12 cellular contexts compared by ENCODE assay signal in genomic region chr5:140219068-140219971, GRCh38. TPM values are rescaled to one million over a fixed set of nuclear protein-coding genes. Genes with fewer than 3 reads are reported as not detected.
DNase-seq lines count a peak whose midpoint lies in the region; ATAC-seq, FAIRE-seq and TF ChIP-seq lines count a peak whose summit lies in the region.
"Had no signal": no experiment of that assay in that cellular context is flagged by ENCODE, and none has a peak within 500 bp of the region (broad histone marks: within the 10 kb centered on the region; RNA-seq: fewer than 3 reads in every experiment).

No MANE protein-coding gene starts in this region.

- H3K27me3 ChIP-seq in muscle layer of colon (ENCODE audit: control insufficient read depth in 1 of 2, insufficient read depth in 2 of 2, low read length in 2 of 2) = no peaks in the 10 kb centered on the region

- POLR2A ChIA-PET in activated CD8-positive, alpha-beta T cell treated with anti-CD3 and anti-CD28 coated beads for 36 hours (lab: Charles Lee) = interaction anchor here (1.4 kb wide), 1 partner anchor 8 kb away, joined by 3 read pairs; no protein-coding TSS in a partner anchor

- no peak overlapping the region for H3K4me3 Mint-ChIP-seq in activated CD8-positive, alpha-beta T cell treated with anti-CD3 and anti-CD28 coated beads for 36 hours

- DNase-seq in GM18507 (ENCODE audit: extremely low spot score, insufficient read length, low read depth) (no peak), cerebellar cortex (ENCODE audit: low spot score) (peak; percentile 73), NCI-H1048 (lab: John Stamatoyannopoulos, UW) (no peak)
- no peak for DNase-seq in activated CD8-positive, alpha-beta T cell treated with anti-CD3 and anti-CD28 coated beads for 36 hours
- no peak for DNase-seq in stimulated activated CD4-positive, alpha-beta T cell treated with anti-CD3 and anti-CD28 coated beads, Interleukin-2, amount 100 ng/mL, for 24 hours
- DNase-seq: Karpas-422; occipital lobe; SHP77; stimulated activated naive CD4-positive, alpha-beta T cell had no signal

- H3K4me1 ChIP-seq in muscle layer of colon (ENCODE audit: insufficient read depth, low read length) = peaks cover 39% of the 10 kb centered on the region

- ATAC-seq in HG03108 (IDR thresholded peaks at IDR 0.05; ENCODE audit: unreplicated experiment) = peak; percentile 15
- ATAC-seq in activated CD8-positive, alpha-beta T cell treated with anti-CD3 and anti-CD28 coated beads for 36 hours = no peak
- no peak for ATAC-seq in HG03025 (IDR thresholded peaks at IDR 0.05; ENCODE audit: low FRiP score, unreplicated experiment)

- peak; percentile 44 for FAIRE-seq in GM18507 (lab: Jason Lieb, UNC)

- peaks cover 33% of the 10 kb centered on the region for H3K4me1 Mint-ChIP-seq in activated CD8-positive, alpha-beta T cell treated with anti-CD3 and anti-CD28 coated beads for 36 hours (ENCODE audit: low read depth)

- intact Hi-C loops in activated CD8-positive, alpha-beta T cell treated with anti-CD3 and anti-CD28 coated beads for 36 hours (cut with micrococcal nuclease) = no loop called here

- H3K27ac ChIP-seq in muscle layer of colon (ENCODE audit: low read depth, low read length) = peak overlapping the region; percentile 4

- no peaks in the 10 kb centered on the region for H3K36me3 Mint-ChIP-seq in activated CD8-positive, alpha-beta T cell treated with anti-CD3 and anti-CD28 coated beads for 36 hours (ENCODE audit: low read depth)

- TF ChIP-seq CTCF in activated CD8-positive, alpha-beta T cell treated with anti-CD3 and anti-CD28 coated beads for 36 hours (IDR thresholded peaks at IDR 0.05) = no peak

- no peaks in the 10 kb centered on the region for H3K36me3 ChIP-seq in muscle layer of colon (ENCODE audit: insufficient read depth, low read length)

- H3K9me3 Mint-ChIP-seq in activated CD8-positive, alpha-beta T cell treated with anti-CD3 and anti-CD28 coated beads for 36 hours = no peaks in the 10 kb centered on the region

- H3K9me3 ChIP-seq in muscle layer of colon (ENCODE audit: low read length) = no peaks in the 10 kb centered on the region

- no peaks in the 10 kb centered on the region for H3K27me3 Mint-ChIP-seq in activated CD8-positive, alpha-beta T cell treated with anti-CD3 and anti-CD28 coated beads for 36 hours

- no peak overlapping the region for H3K27ac Mint-ChIP-seq in activated CD8-positive, alpha-beta T cell treated with anti-CD3 and anti-CD28 coated beads for 36 hours

- no peak overlapping the region for H3K9ac ChIP-seq in muscle layer of colon (ENCODE audit: low read length)

- CTCF ChIA-PET in activated CD8-positive, alpha-beta T cell treated with anti-CD3 and anti-CD28 coated beads for 36 hours (lab: Charles Lee) = interaction anchor here (0.5 kb wide), 1 partner anchor 186 kb away, joined by 3 read pairs; no protein-coding TSS in a partner anchor

- H3K4me3 ChIP-seq in muscle layer of colon (ENCODE audit: low read depth in 1 of 2, low read length in 2 of 2) = no peak overlapping the region

RNA-seq across cellular contexts. Expression of gene CYSTM1, which starts 44.3 kb away (rescaled TPM):
- total RNA-seq in activated CD8-positive, alpha-beta T cell treated with anti-CD3 and anti-CD28 coated beads for 36 hours = 10 to 100 TPM; 15.8 to 18.5 TPM
